In the genomic region with DNA sequence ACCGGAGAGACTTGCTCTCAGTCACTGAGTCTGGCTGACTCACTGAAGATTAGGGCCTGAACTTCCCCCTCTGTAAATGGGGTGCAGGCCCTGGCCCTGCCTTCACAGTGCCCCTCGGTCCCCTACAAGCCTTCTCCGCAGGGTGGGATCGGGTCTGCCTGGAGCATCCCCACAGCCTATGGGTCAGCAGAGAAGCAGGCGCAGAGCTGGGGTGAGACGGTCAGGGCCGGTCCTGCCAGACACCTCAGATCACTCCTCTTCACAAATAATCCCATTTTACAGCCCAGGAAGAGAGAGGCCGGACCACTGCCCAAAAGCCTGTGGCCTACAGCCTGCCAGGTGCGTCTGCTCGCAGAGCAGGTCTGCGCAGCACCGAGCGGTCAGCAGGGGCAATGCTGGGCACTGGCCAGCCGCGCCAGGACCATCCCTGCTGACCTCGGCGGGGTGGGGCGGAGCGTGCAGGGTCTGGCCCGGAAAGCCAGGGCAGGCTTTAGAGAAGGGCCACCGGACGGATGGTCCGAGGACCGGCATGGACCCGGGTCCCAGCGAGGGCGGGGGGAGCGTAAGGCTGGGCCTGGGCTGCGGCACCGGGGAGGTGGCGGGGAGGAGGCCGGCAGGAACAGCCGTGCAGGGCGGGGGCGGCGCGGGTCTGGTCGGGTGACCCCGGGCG, we compare ENCODE assay signal across 9 cellular contexts. TPM values are rescaled to one million over a fixed set of nuclear protein-coding genes. Genes with fewer than 3 reads are reported as not detected.
A peak's percentile ranks its signal among the peaks of the same experiment; 100 is the strongest.
DNase-seq lines count a peak whose midpoint lies in the region; ATAC-seq and TF ChIP-seq lines count a peak whose summit lies in the region.
"Had no signal": no experiment of that assay in that cellular context is flagged by ENCODE, and none has a peak within 500 bp of the region (broad histone marks: within the 10 kb centered on the region; RNA-seq: fewer than 3 reads in every experiment).

No MANE protein-coding gene starts in this region.

- H3K27ac Mint-ChIP-seq in Caco-2 (ENCODE audit: unreplicated experiment) (no peak overlapping the region), glutamatergic neuron (ENCODE audit: unreplicated experiment) (no peak overlapping the region)

- no peak for TF ChIP-seq CTCF in Caco-2 (IDR thresholded peaks at IDR 0.05; ENCODE audit: insufficient read depth in 1 of 2, low read depth in 1 of 2, low read length in 1 of 2, severe bottlenecking in 1 of 2, unreplicated experiment in 1 of 2)
- TF ChIP-seq CTCF in WERI-Rb-1 (IDR thresholded peaks at IDR 0.05; ENCODE audit: low read depth, low read length) = 0 out of 2 replicates have a peak, but pooled peaks have one; percentile 13
- no peak for TF ChIP-seq CTCF in glutamatergic neuron (IDR thresholded peaks at IDR 0.05; ENCODE audit: partially characterized antibody, unreplicated experiment)
- TF ChIP-seq CTCF in psoas muscle (IDR thresholded peaks at IDR 0.05) = no peak

- H3K27me3 ChIP-seq in Caco-2 (replicated peaks; ENCODE audit: control insufficient read depth, insufficient read depth, low read length) (no peaks in the 10 kb centered on the region), WERI-Rb-1 (ENCODE audit: insufficient read depth, low read depth, severe bottlenecking) (no peaks in the 10 kb centered on the region), psoas muscle (ENCODE audit: insufficient read depth in 3 of 3, low read length in 2 of 3) (peaks cover 0 to 9% (median 0%) of the 10 kb centered on the region in 3 donors)

- H3K9me3 ChIP-seq in Caco-2 = no peaks in the 10 kb centered on the region
- no peaks in the 10 kb centered on the region for H3K9me3 ChIP-seq in WERI-Rb-1 (ENCODE audit: severe bottlenecking)
- no peaks in the 10 kb centered on the region for H3K9me3 ChIP-seq in psoas muscle

- intact Hi-C loops in Caco-2 (cut with micrococcal nuclease; ENCODE audit: unreplicated experiment) (loop anchor here (10.0 kb wide), 1 partner anchor 79 kb away; no protein-coding TSS in a partner anchor), psoas muscle (cut with DNase I) (no loop called here)

- H3K36me3 ChIP-seq in Caco-2 (ENCODE audit: control insufficient read depth, insufficient read depth, low read length) (no peaks in the 10 kb centered on the region), WERI-Rb-1 (peaks cover 7% of the 10 kb centered on the region; the same call in 1 of the 2 replicates), psoas muscle (ENCODE audit: insufficient read depth in 1 of 2, low read depth in 1 of 2) (no peaks in the 10 kb centered on the region)

- BruUV-seq in Caco-2 (replicated peaks; lab: Mats Ljungman, UMichigan) = no TSS peak

- POLR2A ChIA-PET in Caco-2 (lab: Charles Lee) = no interaction called here

- H3K4me3 ChIP-seq in Caco-2 (ENCODE audit: low read depth, low read length) (peak overlapping the region; percentile 33), WERI-Rb-1 (ENCODE audit: low read depth, low read length) (peak overlapping the region; percentile 52), psoas muscle (peak overlapping the region; percentile 70)

- ATAC-seq in psoas muscle = peak in 2 of 4 donors; percentile 6 to 13
- no peak for ATAC-seq in HG02870 (IDR thresholded peaks at IDR 0.05; ENCODE audit: unreplicated experiment)
- ATAC-seq in GM21360 (IDR thresholded peaks at IDR 0.05; ENCODE audit: unreplicated experiment) = no peak
- no peak for ATAC-seq in HG02885 (IDR thresholded peaks at IDR 0.05; ENCODE audit: poor library complexity, unreplicated experiment)

- H3K9me3 Mint-ChIP-seq in Caco-2 (ENCODE audit: unreplicated experiment) (no peaks in the 10 kb centered on the region), glutamatergic neuron (ENCODE audit: unreplicated experiment) (peaks cover 9% of the 10 kb centered on the region)

- DNase-seq in Caco-2 (no peak), WERI-Rb-1 (peak; percentile 46), glutamatergic neuron (peak; percentile 63), psoas muscle (peak; percentile 43 to 56), HK-2 (ENCODE audit: unreplicated experiment) (no peak)
- DNase-seq: SIG-M5 had no signal

- CTCF ChIA-PET in Caco-2 (lab: Charles Lee) = no interaction called here

- 20 to 27% (median 24%) methylated on average over 28 to 40 of the region's 40 CpGs for WGBS in psoas muscle, 3 donors

- H3K4me3 Mint-ChIP-seq in Caco-2 (ENCODE audit: unreplicated experiment) (peak overlapping the region; percentile 66), glutamatergic neuron (ENCODE audit: unreplicated experiment) (peak overlapping the region; percentile 68)

- H3K27me3 Mint-ChIP-seq in Caco-2 (ENCODE audit: insufficient read depth, unreplicated experiment) = peaks cover 6% of the 10 kb centered on the region
- H3K27me3 Mint-ChIP-seq in glutamatergic neuron (ENCODE audit: unreplicated experiment) = peaks cover 16% of the 10 kb centered on the region

- H3K36me3 Mint-ChIP-seq in Caco-2 (ENCODE audit: insufficient read depth, unreplicated experiment) (no peaks in the 10 kb centered on the region), glutamatergic neuron (ENCODE audit: unreplicated experiment) (no peaks in the 10 kb centered on the region)

- H3K27ac ChIP-seq in WERI-Rb-1 = peak overlapping the region; percentile 57
- H3K27ac ChIP-seq in psoas muscle = no peak overlapping the region

- H3K4me1 Mint-ChIP-seq in Caco-2 (ENCODE audit: low read depth, unreplicated experiment) = no peaks in the 10 kb centered on the region
- H3K4me1 Mint-ChIP-seq in glutamatergic neuron (ENCODE audit: low read depth, unreplicated experiment) = peaks cover 7% of the 10 kb centered on the region

- H3K4me1 ChIP-seq in Caco-2 = peaks cover 7% of the 10 kb centered on the region; the same call in 1 of the 2 replicates
- peaks cover 20% of the 10 kb centered on the region for H3K4me1 ChIP-seq in psoas muscle

RNA-seq across cellular contexts. Expression of gene SEPTIN5, which starts 0.5 kb away (rescaled TPM):
- 1.00 and 1.3 TPM in 2 replicates for total RNA-seq in Caco-2 (2022)
- total RNA-seq in glutamatergic neuron (ENCODE audit: unreplicated experiment) = 96.0 TPM
- 10 to 100 TPM in 1 of 4 donors, 1 to 10 TPM in 3; 6.0 to 10.9 (median 8.3) TPM for total RNA-seq in psoas muscle
- 1 to 10 TPM; 3.7 to 7.0 (median 4.8) TPM for polyA plus RNA-seq in psoas muscle

RNA-seq across cellular contexts. Expression of gene GP1BB, which starts 9.6 kb away (rescaled TPM):
- 0.39 and 1.0 TPM in 2 replicates for total RNA-seq in Caco-2 (2022)
- 8.3 TPM for total RNA-seq in glutamatergic neuron (ENCODE audit: unreplicated experiment)
- total RNA-seq in psoas muscle = 1 to 10 TPM in 1 of 4 donors, not detected in 3; 1.8 TPM
- under 1 TPM; 0.14 to 0.63 (median 0.53) TPM for polyA plus RNA-seq in psoas muscle

RNA-seq across cellular contexts. Expression of gene TBX1, which starts 46.8 kb away (rescaled TPM):
- total RNA-seq in Caco-2 (2022) (4.2 and 5.3 TPM in 2 replicates), glutamatergic neuron (ENCODE audit: unreplicated experiment) (2.4 TPM), psoas muscle (100 to 1,000 TPM in 2 of 4 donors, 10 to 100 TPM in 2; 76.0 to 112 (median 91.8) TPM)
- polyA plus RNA-seq in psoas muscle = 10 to 100 TPM; 18.2 to 80.8 (median 63.8) TPM

Comparison
In these comparisons a context has a peak if more than half of its experiments do, and no peak if none do; other contexts are left out.
1. DNase-seq: peak in WERI-Rb-1 (single experiment), glutamatergic neuron (single experiment) and psoas muscle (2 of 2); none in Caco-2 (0 of 2) and HK-2 (single experiment).
2. RNA of gene TBX1, which starts 46.8 kb away (total RNA-seq): 76.0 to 112 TPM in psoas muscle; 4.2 to 5.3 TPM in Caco-2 and 2.4 TPM in glutamatergic neuron (single experiment); every median in the first group is over 10 times any median in the second.
3. Peak in every context shown above with its lines, with median percentiles within 50 percentile points of each other: H3K4me3 ChIP-seq.